Comparison of ENCODE assay signal across 13 cellular contexts in the genomic region with DNA sequence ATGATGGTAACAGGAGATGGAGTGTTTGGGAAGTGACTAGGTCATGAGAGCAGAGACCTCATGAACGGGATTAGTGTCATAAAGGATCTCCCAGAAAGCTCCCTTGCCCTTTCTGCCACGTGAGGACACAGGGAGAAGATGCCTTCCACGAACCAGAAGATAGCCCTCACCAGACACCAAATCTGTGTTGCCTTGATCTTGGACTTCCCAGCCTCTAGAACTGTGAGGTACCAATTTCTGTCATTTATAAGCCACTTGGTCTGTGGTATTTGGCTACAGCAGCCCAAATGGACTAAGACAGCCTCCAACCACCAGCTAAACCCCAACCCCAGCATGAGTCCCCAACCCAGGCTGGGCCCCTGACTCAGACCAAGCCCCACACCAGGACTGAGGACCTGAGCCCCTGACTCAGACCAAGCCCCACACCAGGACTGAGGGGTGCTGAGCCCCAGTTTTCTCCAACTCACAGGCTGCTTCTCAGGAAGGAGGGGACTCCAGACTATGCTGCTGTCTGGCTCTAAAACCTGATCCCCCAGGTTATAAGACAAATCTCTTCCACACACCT.
"Had no signal": no experiment of that assay in that cellular context is flagged by ENCODE, and none has a peak within 500 bp of the region (broad histone marks: within the 10 kb centered on the region; RNA-seq: fewer than 3 reads in every experiment).

No MANE protein-coding gene starts in this region.

- H3K36me3 ChIP-seq: breast epithelium had no signal

- H3K27ac ChIP-seq: pancreas had no signal

- H3K9me3 ChIP-seq: breast epithelium, pancreas had no signal

- H3K4me1 ChIP-seq: breast epithelium had no signal

- H3K36me3 Mint-ChIP-seq: activated naive CD4-positive, alpha-beta T cell treated with anti-CD3 and anti-CD28 coated beads, Interleukin-2, amount 50 U/mL, for 72 hours had no signal

- DNase-seq: activated CD4-positive, alpha-beta T cell treated with anti-CD3 and anti-CD28 coated beads, Interleukin-2, amount 50 U/mL, for 4 hours; activated CD4-positive, CD25-positive, alpha-beta regulatory T cell treated with anti-CD3 and anti-CD28 coated beads, Interleukin-2, amount 50 U/mL, for 72 hours; activated effector memory CD4-positive, alpha-beta T cell treated with anti-CD3 and anti-CD28 coated beads, Interleukin-2, amount 50 U/mL, for 16 hours; activated T-cell treated with anti-CD3 and anti-CD28 coated beads, Interleukin-2, amount 50 U/mL, for 1 hour; anterior cingulate cortex; left ventricle myocardium superior; mesendoderm; nephron progenitor cell; stimulated activated CD4-positive, alpha-beta T cell treated with anti-CD3 and anti-CD28 coated beads, Interleukin-15, amount 100 ng/mL, for 24 hours; stimulated activated CD4-positive, alpha-beta T cell treated with anti-CD3 and anti-CD28 coated beads, Interleukin-4, amount 100 ng/mL, for 4 hours had no signal

- H3K9me3 Mint-ChIP-seq: activated naive CD4-positive, alpha-beta T cell treated with anti-CD3 and anti-CD28 coated beads, Interleukin-2, amount 50 U/mL, for 72 hours; nephron progenitor cell had no signal

- H3K27me3 ChIP-seq: breast epithelium, pancreas had no signal

- H3K4me3 ChIP-seq: breast epithelium, pancreas had no signal

- H3K4me3 Mint-ChIP-seq: nephron progenitor cell had no signal

- ATAC-seq: left ventricle myocardium superior, pancreas had no signal
